Comparison of ENCODE assay signal across 1 cellular context in the genomic region with DNA sequence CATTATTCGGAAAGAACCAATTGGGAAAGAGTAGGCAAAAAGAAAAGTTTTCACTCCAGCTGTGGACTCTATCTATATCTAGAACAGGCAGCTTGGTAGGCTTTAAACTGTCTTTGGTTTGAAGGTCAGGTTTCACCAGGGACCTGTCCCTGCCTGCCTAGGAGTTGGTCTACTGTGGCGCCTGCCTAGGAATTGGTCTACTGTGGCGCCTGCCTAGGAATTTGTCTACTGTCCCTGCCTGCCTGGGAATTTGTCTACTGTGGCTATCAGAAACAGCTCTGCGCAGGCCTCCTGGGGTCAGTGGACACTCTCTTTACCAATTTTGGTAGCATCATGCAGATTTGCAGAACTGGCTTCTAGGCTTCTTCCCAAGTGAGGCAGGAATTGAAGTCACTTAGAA.
TF ChIP-seq lines count a peak whose summit lies in the region.

No MANE protein-coding gene starts in this region.

TF ChIP-seq in K562, 482 proteins besides CTCF, POLR2A, EP300 and RAD21 (continued from another document):
- TF ChIP-seq YY1 (IDR thresholded peaks at IDR 0.05; ENCODE audit: borderline replicate concordance in 1 of 3, control insufficient read depth in 1 of 3, extremely low read depth in 1 of 3, insufficient read depth in 3 of 3, insufficient read length in 1 of 3, insufficient replicate concordance in 2 of 3, low read depth in 1 of 3, low read length in 2 of 3), result peak in 1 of 3 experiments; percentile 12
- TF ChIP-seq, protein P1, sequence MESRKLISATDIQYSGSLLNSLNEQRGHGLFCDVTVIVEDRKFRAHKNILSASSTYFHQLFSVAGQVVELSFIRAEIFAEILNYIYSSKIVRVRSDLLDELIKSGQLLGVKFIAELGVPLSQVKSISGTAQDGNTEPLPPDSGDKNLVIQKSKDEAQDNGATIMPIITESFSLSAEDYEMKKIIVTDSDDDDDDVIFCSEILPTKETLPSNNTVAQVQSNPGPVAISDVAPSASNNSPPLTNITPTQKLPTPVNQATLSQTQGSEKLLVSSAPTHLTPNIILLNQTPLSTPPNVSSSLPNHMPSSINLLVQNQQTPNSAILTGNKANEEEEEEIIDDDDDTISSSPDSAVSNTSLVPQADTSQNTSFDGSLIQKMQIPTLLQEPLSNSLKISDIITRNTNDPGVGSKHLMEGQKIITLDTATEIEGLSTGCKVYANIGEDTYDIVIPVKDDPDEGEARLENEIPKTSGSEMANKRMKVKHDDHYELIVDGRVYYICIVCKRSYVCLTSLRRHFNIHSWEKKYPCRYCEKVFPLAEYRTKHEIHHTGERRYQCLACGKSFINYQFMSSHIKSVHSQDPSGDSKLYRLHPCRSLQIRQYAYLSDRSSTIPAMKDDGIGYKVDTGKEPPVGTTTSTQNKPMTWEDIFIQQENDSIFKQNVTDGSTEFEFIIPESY (CRISPR knock-in tag; IDR thresholded peaks at IDR 0.05), result peak; percentile 98
- TF ChIP-seq NRF1 (conservative IDR thresholded peaks at IDR 0.05 in 1 of 2, IDR thresholded peaks at IDR 0.05 in 1 of 2), result peak; percentile 79 to 81
- TF ChIP-seq NR4A1 (CRISPR knock-in tag; IDR thresholded peaks at IDR 0.05), result no peak
- TF ChIP-seq NR4A1 (tag; IDR thresholded peaks at IDR 0.05), result no peak
